9 cellular contexts compared by ENCODE assay signal in genomic region chr3:50237133-50237651, GRCh38. TPM values are rescaled to one million over a fixed set of nuclear protein-coding genes. Genes with fewer than 3 reads are reported as not detected.
A peak's percentile ranks its signal among the peaks of the same experiment; 100 is the strongest.
DNase-seq lines count a peak whose midpoint lies in the region; ATAC-seq, FAIRE-seq and TF ChIP-seq lines count a peak whose summit lies in the region.
"Had no signal": no experiment of that assay in that cellular context is flagged by ENCODE, and none has a peak within 500 bp of the region (broad histone marks: within the 10 kb centered on the region; RNA-seq: fewer than 3 reads in every experiment).

No MANE protein-coding gene starts in this region.

- H3K27me3 Mint-ChIP-seq in stimulated activated naive CD8-positive, alpha-beta T cell treated with anti-CD3 and anti-CD28 coated beads, Interleukin-15, Interleukin-2, amounts not matched to agents 100 ng/mL and 50 ng/mL, for 24 hours: no peaks in the 10 kb centered on the region

- H3K27me3 ChIP-seq in OCI-LY1 (ENCODE audit: insufficient read depth, low read length) (no peaks in the 10 kb centered on the region), body of pancreas (no peaks in the 10 kb centered on the region)

- H3K4me1 ChIP-seq in OCI-LY1 (ENCODE audit: insufficient read depth, low read length, severe bottlenecking): peaks cover 46% of the 10 kb centered on the region
- H3K4me1 ChIP-seq in body of pancreas: peaks cover 60% of the 10 kb centered on the region

- H2AFZ ChIP-seq in OCI-LY1 (ENCODE audit: low read length): no peak overlapping the region

- H3K9me3 ChIP-seq in OCI-LY1 (ENCODE audit: low read length) (no peaks in the 10 kb centered on the region), body of pancreas (no peaks in the 10 kb centered on the region)

- no peak for TF ChIP-seq CTCF in OCI-LY1 (IDR thresholded peaks at IDR 0.05; ENCODE audit: low read length)
- TF ChIP-seq CTCF in body of pancreas (IDR thresholded peaks at IDR 0.05): no peak

- peak overlapping the region; percentile 95 for H3K4me3 Mint-ChIP-seq in stimulated activated naive CD8-positive, alpha-beta T cell treated with anti-CD3 and anti-CD28 coated beads, Interleukin-15, Interleukin-2, amounts not matched to agents 100 ng/mL and 50 ng/mL, for 24 hours

- H3K79me2 ChIP-seq in OCI-LY1 (ENCODE audit: insufficient read depth, low read length): peaks cover 28% of the 10 kb centered on the region

- DNase-seq in GM18507 (ENCODE audit: extremely low spot score, insufficient read length, low read depth): no peak
- DNase-seq in body of pancreas: no peak
- DNase-seq in islet precursor cell: peak; percentile 70
- no peak for DNase-seq in NCI-H446 (lab: John Stamatoyannopoulos, UW)
- DNase-seq in DMS114 treated with DMSO at 0.1 percent for 48 hours (lab: John Stamatoyannopoulos, UW; ENCODE audit: unreplicated experiment): no peak

- peak overlapping the region; percentile 88 for H3K9ac ChIP-seq in OCI-LY1 (ENCODE audit: low read length)

- FAIRE-seq in GM18507 (lab: Jason Lieb, UNC): peak; percentile 29

- intact Hi-C loops in body of pancreas (cut with DNase I): no loop called here

- 29 to 45% methylated on average over 7 of the region's 7 CpGs for WGBS in body of pancreas, 2 donors

- peaks cover 48% of the 10 kb centered on the region for H3K4me1 Mint-ChIP-seq in stimulated activated naive CD8-positive, alpha-beta T cell treated with anti-CD3 and anti-CD28 coated beads, Interleukin-15, Interleukin-2, amounts not matched to agents 100 ng/mL and 50 ng/mL, for 24 hours (ENCODE audit: low read depth)

- H3K27ac Mint-ChIP-seq in stimulated activated naive CD8-positive, alpha-beta T cell treated with anti-CD3 and anti-CD28 coated beads, Interleukin-15, Interleukin-2, amounts not matched to agents 100 ng/mL and 50 ng/mL, for 24 hours: peak overlapping the region; percentile 92

- H3K27ac ChIP-seq in OCI-LY1 (ENCODE audit: low read depth, low read length, poor library complexity, severe bottlenecking) (peak overlapping the region; percentile 78), body of pancreas (peak overlapping the region; percentile 48 to 87 (median 80))

- H3K9me3 Mint-ChIP-seq in stimulated activated naive CD8-positive, alpha-beta T cell treated with anti-CD3 and anti-CD28 coated beads, Interleukin-15, Interleukin-2, amounts not matched to agents 100 ng/mL and 50 ng/mL, for 24 hours: no peaks in the 10 kb centered on the region

- no peaks in the 10 kb centered on the region for H3K9me2 ChIP-seq in OCI-LY1 (ENCODE audit: low read depth, low read length)

- H3K4me2 ChIP-seq in OCI-LY1 (ENCODE audit: low read length): peak overlapping the region; percentile 98

- no peaks in the 10 kb centered on the region for H3F3A ChIP-seq in OCI-LY1 (ENCODE audit: insufficient read depth, low read length)

- ATAC-seq in body of pancreas (no peak), GM21423 (IDR thresholded peaks at IDR 0.05; ENCODE audit: unreplicated experiment) (no peak)

- H3K36me3 Mint-ChIP-seq in stimulated activated naive CD8-positive, alpha-beta T cell treated with anti-CD3 and anti-CD28 coated beads, Interleukin-15, Interleukin-2, amounts not matched to agents 100 ng/mL and 50 ng/mL, for 24 hours (ENCODE audit: low read depth): no peaks in the 10 kb centered on the region

- TF ChIP-seq POLR2A in body of pancreas (IDR thresholded peaks at IDR 0.05): no peak

- H3K4me3 ChIP-seq in OCI-LY1 (ENCODE audit: low read depth, low read length, poor library complexity, severe bottlenecking) (peak overlapping the region; percentile 93), body of pancreas (peak overlapping the region; percentile 43 to 51)

- no peaks in the 10 kb centered on the region for H4K20me1 ChIP-seq in OCI-LY1 (ENCODE audit: insufficient read depth, low read length)

- H3K36me3 ChIP-seq in OCI-LY1 (ENCODE audit: insufficient read depth, low read length): peaks cover 9% of the 10 kb centered on the region; the same call in 1 of the 2 replicates
- H3K36me3 ChIP-seq in body of pancreas (replicated peaks in 1 of 2; ENCODE audit: insufficient read depth in 1 of 2, low read depth in 2 of 2): no peaks in the 10 kb centered on the region

RNA-seq across cellular contexts. Expression of gene GNAI2, which starts 1.2 kb away (rescaled TPM):
- total RNA-seq in body of pancreas: 10 to 100 TPM; 46.2 to 53.7 TPM

RNA-seq across cellular contexts. Expression of gene SEMA3B, which starts 31.8 kb away (rescaled TPM):
- 100 to 1,000 TPM in 1 of 2 donors, 10 to 100 TPM in 1; 71.1 to 116 TPM for total RNA-seq in body of pancreas

RNA-seq across cellular contexts. Expression of gene SLC38A3, which starts 32.1 kb away (rescaled TPM):
- 10 to 100 TPM in 1 of 2 donors, 1 to 10 TPM in 1; 4.6 to 48.0 TPM for total RNA-seq in body of pancreas

RNA-seq across cellular contexts. Expression of gene LSMEM2, which starts 41.7 kb away (rescaled TPM):
- total RNA-seq in body of pancreas: not detected
- total RNA-seq: activated CD8-positive, alpha-beta memory T cell treated with anti-CD3 and anti-CD28 coated beads for 36 hours had no signal

RNA-seq across cellular contexts. Expression of gene GNAT1, which starts 45.8 kb away (rescaled TPM):
- not detected for total RNA-seq in body of pancreas
- total RNA-seq: activated CD8-positive, alpha-beta memory T cell treated with anti-CD3 and anti-CD28 coated beads for 36 hours had no signal
